Comparison of ENCODE assay signal across 1 cellular context in the genomic region with DNA sequence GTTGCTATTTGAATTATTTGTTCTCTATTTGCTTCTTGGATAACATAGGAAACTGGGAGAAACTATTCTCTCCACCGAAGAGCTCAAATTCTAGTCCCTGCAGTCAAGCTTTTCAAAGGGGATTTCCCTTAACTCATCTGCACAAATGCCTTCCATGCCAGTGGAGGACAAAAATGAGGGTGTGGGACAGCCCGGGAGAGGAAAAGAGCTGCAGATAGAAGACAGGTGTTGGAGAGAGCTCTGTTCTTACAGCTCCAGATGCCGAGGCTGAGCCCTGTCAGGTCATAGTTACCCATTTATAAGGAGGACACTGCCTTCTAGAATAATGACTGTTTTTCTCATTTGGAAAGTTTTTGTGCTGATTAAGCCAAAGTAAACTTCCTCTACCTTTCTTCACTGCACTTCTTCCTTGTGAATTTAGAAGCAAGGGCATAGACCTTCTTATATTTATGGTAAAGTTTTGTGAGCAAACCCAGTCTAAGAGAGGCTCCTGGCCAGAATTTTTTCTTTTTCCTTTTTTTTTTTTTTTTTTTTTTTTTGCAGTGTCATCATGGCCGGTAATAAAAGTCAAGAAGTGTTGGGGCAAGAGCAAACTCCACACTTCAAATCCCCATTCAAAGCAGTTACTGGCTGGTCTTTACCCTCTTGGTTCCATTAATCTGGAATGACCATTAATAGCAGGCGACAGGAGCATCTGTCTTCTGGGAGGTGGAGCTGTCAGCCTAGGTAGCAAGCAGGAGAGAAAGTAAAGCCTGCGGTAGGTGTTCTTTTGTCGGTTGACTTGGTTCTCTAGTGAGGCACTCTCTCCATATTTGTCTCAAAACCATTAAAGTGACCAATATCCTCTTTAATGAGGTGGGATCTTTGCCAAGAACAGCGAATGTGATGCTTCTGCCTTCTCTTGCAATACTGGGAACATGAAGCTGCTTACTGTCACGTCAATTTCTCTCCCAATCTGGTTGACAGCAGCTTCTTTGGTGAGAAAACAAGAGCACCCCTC.
TF ChIP-seq lines count a peak whose summit lies in the region.

No MANE protein-coding gene starts in this region.

TF ChIP-seq in GM23338, 12 proteins besides CTCF, POLR2A, EP300 and RAD21 (continued from another document):
- TF ChIP-seq, protein P1, sequence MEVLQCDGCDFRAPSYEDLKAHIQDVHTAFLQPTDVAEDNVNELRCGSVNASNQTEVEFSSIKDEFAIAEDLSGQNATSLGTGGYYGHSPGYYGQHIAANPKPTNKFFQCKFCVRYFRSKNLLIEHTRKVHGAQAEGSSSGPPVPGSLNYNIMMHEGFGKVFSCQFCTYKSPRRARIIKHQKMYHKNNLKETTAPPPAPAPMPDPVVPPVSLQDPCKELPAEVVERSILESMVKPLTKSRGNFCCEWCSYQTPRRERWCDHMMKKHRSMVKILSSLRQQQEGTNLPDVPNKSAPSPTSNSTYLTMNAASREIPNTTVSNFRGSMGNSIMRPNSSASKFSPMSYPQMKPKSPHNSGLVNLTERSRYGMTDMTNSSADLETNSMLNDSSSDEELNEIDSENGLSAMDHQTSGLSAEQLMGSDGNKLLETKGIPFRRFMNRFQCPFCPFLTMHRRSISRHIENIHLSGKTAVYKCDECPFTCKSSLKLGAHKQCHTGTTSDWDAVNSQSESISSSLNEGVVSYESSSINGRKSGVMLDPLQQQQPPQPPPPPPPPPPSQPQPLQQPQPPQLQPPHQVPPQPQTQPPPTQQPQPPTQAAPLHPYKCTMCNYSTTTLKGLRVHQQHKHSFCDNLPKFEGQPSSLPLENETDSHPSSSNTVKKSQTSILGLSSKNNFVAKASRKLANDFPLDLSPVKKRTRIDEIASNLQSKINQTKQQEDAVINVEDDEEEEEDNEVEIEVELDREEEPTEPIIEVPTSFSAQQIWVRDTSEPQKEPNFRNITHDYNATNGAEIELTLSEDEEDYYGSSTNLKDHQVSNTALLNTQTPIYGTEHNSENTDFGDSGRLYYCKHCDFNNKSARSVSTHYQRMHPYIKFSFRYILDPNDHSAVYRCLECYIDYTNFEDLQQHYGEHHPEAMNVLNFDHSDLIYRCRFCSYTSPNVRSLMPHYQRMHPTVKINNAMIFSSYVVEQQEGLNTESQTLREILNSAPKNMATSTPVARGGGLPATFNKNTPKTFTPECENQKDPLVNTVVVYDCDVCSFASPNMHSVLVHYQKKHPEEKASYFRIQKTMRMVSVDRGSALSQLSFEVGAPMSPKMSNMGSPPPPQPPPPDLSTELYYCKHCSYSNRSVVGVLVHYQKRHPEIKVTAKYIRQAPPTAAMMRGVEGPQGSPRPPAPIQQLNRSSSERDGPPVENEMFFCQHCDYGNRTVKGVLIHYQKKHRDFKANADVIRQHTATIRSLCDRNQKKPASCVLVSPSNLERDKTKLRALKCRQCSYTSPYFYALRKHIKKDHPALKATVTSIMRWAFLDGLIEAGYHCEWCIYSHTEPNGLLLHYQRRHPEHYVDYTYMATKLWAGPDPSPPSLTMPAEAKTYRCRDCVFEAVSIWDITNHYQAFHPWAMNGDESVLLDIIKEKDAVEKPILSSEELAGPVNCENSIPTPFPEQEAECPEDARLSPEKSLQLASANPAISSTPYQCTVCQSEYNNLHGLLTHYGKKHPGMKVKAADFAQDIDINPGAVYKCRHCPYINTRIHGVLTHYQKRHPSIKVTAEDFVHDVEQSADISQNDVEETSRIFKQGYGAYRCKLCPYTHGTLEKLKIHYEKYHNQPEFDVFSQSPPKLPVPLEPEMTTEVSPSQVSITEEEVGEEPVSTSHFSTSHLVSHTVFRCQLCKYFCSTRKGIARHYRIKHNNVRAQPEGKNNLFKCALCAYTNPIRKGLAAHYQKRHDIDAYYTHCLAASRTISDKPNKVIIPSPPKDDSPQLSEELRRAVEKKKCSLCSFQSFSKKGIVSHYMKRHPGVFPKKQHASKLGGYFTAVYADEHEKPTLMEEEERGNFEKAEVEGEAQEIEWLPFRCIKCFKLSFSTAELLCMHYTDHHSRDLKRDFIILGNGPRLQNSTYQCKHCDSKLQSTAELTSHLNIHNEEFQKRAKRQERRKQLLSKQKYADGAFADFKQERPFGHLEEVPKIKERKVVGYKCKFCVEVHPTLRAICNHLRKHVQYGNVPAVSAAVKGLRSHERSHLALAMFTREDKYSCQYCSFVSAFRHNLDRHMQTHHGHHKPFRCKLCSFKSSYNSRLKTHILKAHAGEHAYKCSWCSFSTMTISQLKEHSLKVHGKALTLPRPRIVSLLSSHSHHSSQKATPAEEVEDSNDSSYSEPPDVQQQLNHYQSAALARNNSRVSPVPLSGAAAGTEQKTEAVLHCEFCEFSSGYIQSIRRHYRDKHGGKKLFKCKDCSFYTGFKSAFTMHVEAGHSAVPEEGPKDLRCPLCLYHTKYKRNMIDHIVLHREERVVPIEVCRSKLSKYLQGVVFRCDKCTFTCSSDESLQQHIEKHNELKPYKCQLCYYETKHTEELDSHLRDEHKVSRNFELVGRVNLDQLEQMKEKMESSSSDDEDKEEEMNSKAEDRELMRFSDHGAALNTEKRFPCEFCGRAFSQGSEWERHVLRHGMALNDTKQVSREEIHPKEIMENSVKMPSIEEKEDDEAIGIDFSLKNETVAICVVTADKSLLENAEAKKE (CRISPR knock-in tag; IDR thresholded peaks at IDR 0.05), result no peak
- no peak for TF ChIP-seq EZH2phosphoT487 (IDR thresholded peaks at IDR 0.05; ENCODE audit: unreplicated experiment)
